29 cellular contexts compared by ENCODE assay signal in genomic region chr17:43155666-43156065, GRCh38.
"Had no signal": no experiment of that assay in that cellular context is flagged by ENCODE, and none has a peak within 500 bp of the region (broad histone marks: within the 10 kb centered on the region; RNA-seq: fewer than 3 reads in every experiment).

No MANE protein-coding gene starts in this region.

- H3K9me3 Mint-ChIP-seq: stimulated activated memory B cell treated with anti-CD40 and anti-IgM and Interleukin-4, amounts not matched to agents 10 μg/mL and 1 μg/mL and 100 μg/mL, for 72 hours; stimulated activated naive CD8-positive, alpha-beta T cell treated with anti-CD3 and anti-CD28 coated beads, Interleukin-15, amount 100 ng/mL, for 72 hours; stimulated activated naive CD8-positive, alpha-beta T cell treated with anti-CD3 and anti-CD28 coated beads, Interleukin-15, Interleukin-2, amounts not matched to agents 100 ng/mL and 50 ng/mL, for 24 hours had no signal

- H3K36me3 ChIP-seq: thoracic aorta, upper lobe of right lung, uterus, vagina had no signal

- H3K4me1 Mint-ChIP-seq: stimulated activated effector memory CD8-positive, alpha-beta T cell treated with anti-CD3 and anti-CD28 coated beads, Interleukin-12 subunit alpha, Interleukin-12 subunit beta, amount 100 ng/mL, for 72 hours; stimulated activated memory B cell treated with anti-CD40 and anti-IgM and Interleukin-4, amounts not matched to agents 10 μg/mL and 1 μg/mL and 100 μg/mL, for 72 hours; stimulated activated naive CD8-positive, alpha-beta T cell treated with anti-CD3 and anti-CD28 coated beads, Interleukin-15, amount 100 ng/mL, for 72 hours had no signal

- FAIRE-seq: urothelium cell line had no signal

- H3K27ac Mint-ChIP-seq: stimulated activated effector memory CD8-positive, alpha-beta T cell treated with anti-CD3 and anti-CD28 coated beads, Interleukin-12 subunit alpha, Interleukin-12 subunit beta, amount 100 ng/mL, for 72 hours; stimulated activated memory B cell treated with anti-CD40 and anti-IgM and Interleukin-4, amounts not matched to agents 10 μg/mL and 1 μg/mL and 100 μg/mL, for 72 hours; stimulated activated naive B cell treated with anti-CD40 and anti-IgM and Interleukin-4, amounts not matched to agents 10 μg/mL and 1 μg/mL and 100 μg/mL, for 72 hours; stimulated activated naive CD8-positive, alpha-beta T cell treated with anti-CD3 and anti-CD28 coated beads, Interleukin-15, Interleukin-2, amounts not matched to agents 100 ng/mL and 50 ng/mL, for 24 hours; type B pancreatic cell had no signal

- H3K4me3 ChIP-seq: stomach, suprapubic skin, testis, thoracic aorta, thyroid gland, tibial artery, tibial nerve, transverse colon, upper lobe of left lung, upper lobe of right lung, uterus, vagina had no signal

- ATAC-seq: stimulated activated effector memory CD8-positive, alpha-beta T cell treated with anti-CD3 and anti-CD28 coated beads, Interleukin-12 subunit alpha, Interleukin-12 subunit beta, amount 100 ng/mL, for 72 hours; stimulated activated memory B cell treated with anti-CD40 and anti-IgM and Interleukin-4, amounts not matched to agents 10 μg/mL and 1 μg/mL and 100 μg/mL, for 72 hours; stimulated activated naive B cell treated with anti-CD40 and anti-IgM and Interleukin-4, amounts not matched to agents 10 μg/mL and 1 μg/mL and 100 μg/mL, for 72 hours; stimulated activated naive CD8-positive, alpha-beta T cell treated with anti-CD3 and anti-CD28 coated beads, Interleukin-15, amount 100 ng/mL, for 72 hours; stimulated activated naive CD8-positive, alpha-beta T cell treated with anti-CD3 and anti-CD28 coated beads, Interleukin-15, Interleukin-2, amounts not matched to agents 100 U/mL and 50 U/mL, for 24 hours; upper lobe of right lung had no signal

- H3K27me3 ChIP-seq: stomach, suprapubic skin, testis, thyroid gland, tibial artery, tibial nerve, transverse colon, upper lobe of left lung, upper lobe of right lung, uterus, vagina had no signal

- H3K27ac ChIP-seq: stomach, suprapubic skin, testis, thoracic aorta, thyroid gland, tibial artery, tibial nerve, transverse colon, upper lobe of left lung, upper lobe of right lung, uterus, vagina had no signal

- H3K4me3 Mint-ChIP-seq: stimulated activated effector memory CD8-positive, alpha-beta T cell treated with anti-CD3 and anti-CD28 coated beads, Interleukin-12 subunit alpha, Interleukin-12 subunit beta, amount 100 ng/mL, for 72 hours; stimulated activated memory B cell treated with anti-CD40 and anti-IgM and Interleukin-4, amounts not matched to agents 10 μg/mL and 1 μg/mL and 100 μg/mL, for 72 hours; stimulated activated naive B cell treated with anti-CD40 and anti-IgM and Interleukin-4, amounts not matched to agents 10 μg/mL and 1 μg/mL and 100 μg/mL, for 72 hours; stimulated activated naive CD8-positive, alpha-beta T cell treated with anti-CD3 and anti-CD28 coated beads, Interleukin-15, amount 100 ng/mL, for 72 hours; stimulated activated naive CD8-positive, alpha-beta T cell treated with anti-CD3 and anti-CD28 coated beads, Interleukin-15, Interleukin-2, amounts not matched to agents 100 ng/mL and 50 ng/mL, for 24 hours; type B pancreatic cell had no signal

- H3K27me3 Mint-ChIP-seq: stimulated activated memory B cell treated with anti-CD40 and anti-IgM and Interleukin-4, amounts not matched to agents 10 μg/mL and 1 μg/mL and 100 μg/mL, for 72 hours; stimulated activated naive B cell treated with anti-CD40 and anti-IgM and Interleukin-4, amounts not matched to agents 10 μg/mL and 1 μg/mL and 100 μg/mL, for 72 hours; stimulated activated naive CD8-positive, alpha-beta T cell treated with anti-CD3 and anti-CD28 coated beads, Interleukin-15, amount 100 ng/mL, for 72 hours; stimulated activated naive CD8-positive, alpha-beta T cell treated with anti-CD3 and anti-CD28 coated beads, Interleukin-15, Interleukin-2, amounts not matched to agents 100 ng/mL and 50 ng/mL, for 24 hours; type B pancreatic cell had no signal

- H3K9me3 ChIP-seq: suprapubic skin, testis, thoracic aorta, thyroid gland, tibial artery, tibial nerve, transverse colon, upper lobe of left lung, upper lobe of right lung, uterus, vagina had no signal

- H3K4me1 ChIP-seq: stomach, suprapubic skin, thyroid gland, tibial artery, tibial nerve, transverse colon, upper lobe of right lung, uterus, vagina had no signal

- DNase-seq: stimulated activated CD4-positive, alpha-beta T cell treated with anti-CD3 and anti-CD28 coated beads, Interleukin-2, amount 100 ng/mL, for 48 hours; stimulated activated CD4-positive, alpha-beta T cell treated with anti-CD3 and anti-CD28 coated beads, Interleukin-4, amount 100 ng/mL, for 1 hour; stimulated activated CD4-positive, alpha-beta T cell treated with anti-CD3 and anti-CD28 coated beads, Interleukin-4, amount 100 ng/mL, for 24 hours; stimulated activated CD4-positive, alpha-beta T cell treated with anti-CD3 and anti-CD28 coated beads, Interleukin-4, amount 100 ng/mL, for 4 hours; stimulated activated CD8-positive, alpha-beta memory T cell treated with anti-CD3 and anti-CD28 coated beads, Interleukin-4, amount 100 ng/mL, for 48 hours; stimulated activated naive B cell treated with anti-CD40 and anti-IgM and Interleukin-4, amounts not matched to agents 10 μg/mL and 1 μg/mL and 100 μg/mL, for 72 hours; stimulated activated naive CD4-positive, alpha-beta T cell; stimulated activated naive CD4-positive, alpha-beta T cell treated with Interleukin-2 at 50 U/mL for 16 hours; stimulated activated naive CD8-positive, alpha-beta T cell treated with anti-CD3 and anti-CD28 coated beads, Interleukin-15, amount 100 ng/mL, for 72 hours; stimulated activated naive CD8-positive, alpha-beta T cell treated with anti-CD3 and anti-CD28 coated beads, Interleukin-15, Interleukin-2, amounts not matched to agents 100 U/mL and 50 U/mL, for 24 hours; stomach; substantia nigra; testis; thyroid gland; tibial artery; transverse colon; trophoblast cell; upper lobe of left lung; upper lobe of right lung; uterus had no signal
